In genomic region chr1:30915491-30916230, GRCh38 we compare ENCODE assay signal across 17 cellular contexts. TPM values are rescaled to one million over a fixed set of nuclear protein-coding genes. Genes with fewer than 3 reads are reported as not detected.
"Had no signal": no experiment of that assay in that cellular context is flagged by ENCODE, and none has a peak within 500 bp of the region (broad histone marks: within the 10 kb centered on the region; RNA-seq: fewer than 3 reads in every experiment).

No MANE protein-coding gene starts in this region.

- H3K9me3 ChIP-seq: mucosa of descending colon, SK-N-SH, stomach, thoracic aorta had no signal

- FAIRE-seq: endometrium had no signal

- ATAC-seq: activated naive CD4-positive, alpha-beta T cell treated with anti-CD3 and anti-CD28 coated beads, Interleukin-2, amount 50 U/mL, for 72 hours; esophagus mucosa; mucosa of descending colon; naive thymus-derived CD8-positive, alpha-beta T cell had no signal

- H3K4me2 ChIP-seq: SK-N-SH had no signal

- H3K4me3 ChIP-seq: dorsolateral prefrontal cortex, lung, mucosa of descending colon, stomach, thoracic aorta had no signal

- H3K9ac ChIP-seq: SK-N-SH had no signal

- DNase-seq: activated B cell treated with CpG ODN at 0.5 μM for 24 hours; activated CD4-positive, alpha-beta T cell treated with anti-CD3 and anti-CD28 coated beads, Interleukin-2, amount 50 U/mL, for 1 hour; activated effector memory CD4-positive, alpha-beta T cell treated with Interleukin-2 at 50 U/mL for 16 hours; activated T-cell treated with anti-CD3 and anti-CD28 coated beads, Interleukin-2, amount 50 U/mL, for 1 hour; hippocampal formation; mucosa of descending colon; naive thymus-derived CD8-positive, alpha-beta T cell; SK-N-SH; stimulated activated CD4-positive, alpha-beta T cell treated with anti-CD3 and anti-CD28 coated beads, Interleukin-4, amount 100 ng/mL, for 4 hours; stomach; T-helper 1 cell had no signal

- H3K27ac ChIP-seq: stomach, thoracic aorta had no signal

- H3K36me3 ChIP-seq: stomach, thoracic aorta had no signal

- H3K27me3 ChIP-seq: dorsolateral prefrontal cortex, stomach had no signal

RNA-seq across cellular contexts. Expression of gene SDC3, which starts 7.1 kb away (rescaled TPM):
- polyA plus RNA-seq: naive thymus-derived CD8-positive, alpha-beta T cell had no signal
